In genomic region chr16:5580772-5581171, GRCh38 we compare ENCODE assay signal across 28 cellular contexts.
"Had no signal": no experiment of that assay in that cellular context is flagged by ENCODE, and none has a peak within 500 bp of the region (broad histone marks: within the 10 kb centered on the region; RNA-seq: fewer than 3 reads in every experiment).

No MANE protein-coding gene starts in this region.

- H3K9ac ChIP-seq: neural progenitor cell had no signal

- H3K4me2 ChIP-seq: neural progenitor cell, smooth muscle cell had no signal

- DNase-seq: naive B cell; naive thymus-derived CD8-positive, alpha-beta T cell; nephron progenitor cell; pancreas; retina; right lobe of liver; spleen; stimulated activated CD4-positive, alpha-beta T cell treated with anti-CD3 and anti-CD28 coated beads, Interleukin-12 subunit alpha, Interleukin-12 subunit beta, amount 100 ng/mL, for 4 hours; stimulated activated CD4-positive, alpha-beta T cell treated with anti-CD3 and anti-CD28 coated beads, Interleukin-1b, Interleukin-23, amount 100 ng/mL, for 48 hours; stimulated activated CD4-positive, alpha-beta T cell treated with anti-CD3 and anti-CD28 coated beads, Interleukin-4, amount 100 ng/mL, for 1 hour; stimulated activated CD4-positive, alpha-beta T cell treated with anti-CD3 and anti-CD28 coated beads, Interleukin-4, amount 100 ng/mL, for 4 hours; stimulated activated CD8-positive, alpha-beta memory T cell treated with anti-CD3 and anti-CD28 coated beads, Interleukin-4, amount 100 ng/mL, for 48 hours; stimulated activated naive CD4-positive, alpha-beta T cell; stimulated activated naive CD8-positive, alpha-beta T cell treated with anti-CD3 and anti-CD28 coated beads, Interleukin-15, amount 100 ng/mL, for 72 hours; stimulated activated naive CD8-positive, alpha-beta T cell treated with anti-CD3 and anti-CD28 coated beads, Interleukin-15, Interleukin-2, amounts not matched to agents 100 U/mL and 50 U/mL, for 24 hours; substantia nigra; testis; tibial artery; transverse colon; upper lobe of right lung; uterus had no signal

- H3K4me3 ChIP-seq: neural progenitor cell, pancreas, prostate gland, right atrium auricular region, right lobe of liver, skin epidermis, smooth muscle cell, spleen, suprapubic skin, testis, tibial artery, transverse colon, upper lobe of right lung, uterus had no signal

- H2AFZ ChIP-seq: neural progenitor cell had no signal

- H3K27ac ChIP-seq: neural progenitor cell, neutrophil, pancreas, prostate gland, right atrium auricular region, right lobe of liver, skin epidermis, spleen, suprapubic skin, testis, tibial artery, transverse colon, upper lobe of right lung, uterus had no signal

- H3K4me1 ChIP-seq: neural progenitor cell, pancreas, prostate gland, right atrium auricular region, right lobe of liver, spleen, suprapubic skin, testis, tibial artery, transverse colon, upper lobe of right lung, uterus had no signal

- H3K9me3 ChIP-seq: neutrophil, pancreas, prostate gland, right atrium auricular region, right lobe of liver, spleen, suprapubic skin, testis, tibial artery, transverse colon, upper lobe of right lung, uterus had no signal

- H3K36me3 ChIP-seq: neural progenitor cell, neutrophil, pancreas, prostate gland, right atrium auricular region, right lobe of liver, spleen, suprapubic skin, tibial artery, transverse colon, upper lobe of right lung, uterus had no signal

- H3K27me3 ChIP-seq: neural progenitor cell, neutrophil, pancreas, right atrium auricular region, right lobe of liver, suprapubic skin, testis, transverse colon, upper lobe of right lung, uterus had no signal
